10 cellular contexts compared by ENCODE assay signal in the genomic region with DNA sequence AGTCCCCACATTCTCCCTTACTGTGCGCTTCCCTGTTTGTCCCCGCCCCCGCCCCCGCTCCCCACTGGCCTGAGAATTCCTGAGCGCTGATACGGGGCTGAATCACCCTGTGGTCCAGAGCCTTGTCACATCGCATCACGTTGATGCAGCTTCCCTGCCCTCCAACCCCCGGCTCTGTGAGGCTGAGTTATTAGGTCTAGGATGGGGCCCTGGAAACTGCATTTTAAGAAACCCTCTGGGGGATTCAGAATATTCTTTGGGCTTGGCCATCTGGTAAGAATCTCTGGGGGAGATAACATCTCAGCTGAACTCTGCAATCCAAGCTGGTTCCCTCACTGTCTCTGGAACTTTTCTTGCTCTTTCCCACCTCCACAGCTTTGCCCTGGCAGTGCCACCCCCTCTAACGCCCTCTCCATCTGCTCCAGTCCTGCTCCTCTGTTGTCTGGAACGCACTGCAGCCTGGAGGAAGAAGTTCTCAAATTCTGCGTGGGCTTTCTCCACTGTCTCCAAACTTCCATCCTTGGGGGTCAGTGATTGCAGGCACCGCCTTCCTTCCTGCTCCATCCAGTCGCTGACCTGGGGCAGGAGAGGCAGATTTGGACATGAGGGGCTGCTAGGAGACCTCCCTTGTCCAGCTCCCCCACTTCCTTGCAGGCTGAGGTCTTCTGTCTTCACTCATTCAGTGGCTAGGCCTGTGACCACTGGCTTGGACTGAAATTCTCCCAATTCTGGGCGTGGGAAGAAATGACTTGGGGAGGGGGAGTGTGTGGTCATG. TPM values are rescaled to one million over a fixed set of nuclear protein-coding genes. Genes with fewer than 3 reads are reported as not detected.
DNase-seq lines count a peak whose midpoint lies in the region; ATAC-seq and TF ChIP-seq lines count a peak whose summit lies in the region.
"Had no signal": no experiment of that assay in that cellular context is flagged by ENCODE, and none has a peak within 500 bp of the region (broad histone marks: within the 10 kb centered on the region; RNA-seq: fewer than 3 reads in every experiment).

No MANE protein-coding gene starts in this region.

- in situ Hi-C loops in Caki2 (cut with HindIII; ENCODE audit: low pct_unique_long_range_greater_than_20kb, low sequenced_read_pairs): no loop called here
- in situ Hi-C loops in Panc1 (cut with HindIII; ENCODE audit: low pct_unique_long_range_greater_than_20kb, low sequenced_read_pairs): no loop called here

- BruUV-seq in Panc1 (replicated peaks; lab: Mats Ljungman, UMichigan): no TSS peak

- H3K36me3 ChIP-seq in Panc1 (ENCODE audit: control insufficient read depth, insufficient read depth, low read length): no peaks in the 10 kb centered on the region
- H3K36me3 ChIP-seq in tibial nerve: peaks cover 0 to 40% (median 0%) of the 10 kb centered on the region in 3 donors

- POLR2A ChIA-PET in Panc1 (lab: Charles Lee): no interaction called here

- ATAC-seq in Panc1: peak; percentile 76
- no peak for ATAC-seq in HG03354 (IDR thresholded peaks at IDR 0.05; ENCODE audit: poor library complexity, severe bottlenecking, unreplicated experiment)
- no peak for ATAC-seq in HG02938 (IDR thresholded peaks at IDR 0.05; ENCODE audit: unreplicated experiment)
- no peak for ATAC-seq in HG02588 (IDR thresholded peaks at IDR 0.05; ENCODE audit: unreplicated experiment)

- CTCF ChIA-PET in Panc1 (lab: Charles Lee): interaction anchor here (0.5 to 0.9 kb wide), 5 partner anchors 74 to 886 kb away, joined by 3 to 6 read pairs (median 5); no protein-coding TSS in a partner anchor

- DNase-seq in Caki2 (ENCODE audit: low read depth): peak; percentile 72
- no peak for DNase-seq in Panc1 (ENCODE audit: low read depth, low spot score)
- DNase-seq in fibroblast of peridontal ligament (ENCODE audit: extremely low read depth): peak; percentile 98
- DNase-seq in non-pigmented ciliary epithelial cell (ENCODE audit: low read depth): peak; percentile 92
- no peak for DNase-seq in tibial nerve (ENCODE audit: low spot score in 2 of 2)
- DNase-seq: activated CD4-positive, alpha-beta T cell treated with anti-CD3 and anti-CD28 coated beads for 4 hours; NCI-H187 treated with DMSO at 0.1 percent for 48 hours had no signal

- H3K9me3 ChIP-seq in Panc1 (ENCODE audit: control insufficient read depth, insufficient read depth, low read depth, low read length) (no peaks in the 10 kb centered on the region), tibial nerve (no peaks in the 10 kb centered on the region)

- H3K27me3 ChIP-seq in Panc1 (ENCODE audit: control insufficient read depth, insufficient read depth, low read length) (no peaks in the 10 kb centered on the region), tibial nerve (no peaks in the 10 kb centered on the region)

- no peak for TF ChIP-seq EP300 in tibial nerve (IDR thresholded peaks at IDR 0.05)

- WGBS in tibial nerve, 2 donors: 46 to 49% methylated on average over 14 to 15 of the region's 15 CpGs

- no peak overlapping the region for H3K27ac ChIP-seq in Panc1 (ENCODE audit: low read length)
- peak overlapping the region in 2 of 4 donors; percentile 38 to 55 for H3K27ac ChIP-seq in tibial nerve

- H3K4me3 ChIP-seq in Panc1 (ENCODE audit: low read depth in 2 of 2, low read length in 2 of 2) (no peak overlapping the region), tibial nerve (no peak overlapping the region)

- TF ChIP-seq POLR2A in tibial nerve (IDR thresholded peaks at IDR 0.05): no peak

- H3K4me1 ChIP-seq in Panc1 (ENCODE audit: control insufficient read depth, insufficient read depth, low read length) (peaks cover 12% of the 10 kb centered on the region), tibial nerve (peaks cover 0 to 23% (median 0%) of the 10 kb centered on the region in 4 donors)

- TF ChIP-seq CTCF in Panc1 (IDR thresholded peaks at IDR 0.05) (no peak), tibial nerve (IDR thresholded peaks at IDR 0.05) (no peak)

- intact Hi-C loops in Panc1 (cut with micrococcal nuclease; ENCODE audit: unreplicated experiment): no loop called here

RNA-seq across cellular contexts. Expression of a gene that starts 42.6 kb away (rescaled TPM):
- 0.20 TPM in 1 of 2 replicates, not detected in the other for total RNA-seq in Caki2 (2014; rRNA removed; shearing (Covaris generic); ENCODE audit: low replicate concordance)
- total RNA-seq in Panc1 (2021; ENCODE audit: unreplicated experiment): 0.08 TPM
- polyA plus RNA-seq in Panc1 (2012; ENCODE audit: insufficient read length): 0.21 TPM
- 10 to 100 TPM; 12.0 to 36.3 (median 23.1) TPM for total RNA-seq in tibial nerve

RNA-seq across cellular contexts. Expression of a gene that starts 52.9 kb away (rescaled TPM):
- 144 and 178 TPM in 2 replicates for total RNA-seq in Caki2 (2014; rRNA removed; shearing (Covaris generic); ENCODE audit: low replicate concordance)
- total RNA-seq in Panc1 (2021; ENCODE audit: unreplicated experiment) (113 TPM), tibial nerve (10 to 100 TPM; 17.0 to 87.6 (median 55.8) TPM)
- 205 TPM for polyA plus RNA-seq in Panc1 (2012; ENCODE audit: insufficient read length)

Comparison
In these comparisons a context has a peak if more than half of its experiments do, and no peak if none do; other contexts are left out.
1. DNase-seq: peak in Caki2 (single experiment), fibroblast of peridontal ligament (single experiment) and non-pigmented ciliary epithelial cell (single experiment); none in Panc1 (single experiment) and tibial nerve (0 of 2).
2. RNA of a gene that starts 42.6 kb away (total RNA-seq): 12.0 to 36.3 TPM in tibial nerve; 0.20 TPM in Caki2 and 0.08 TPM in Panc1 (single experiment); every median in the first group is over 10 times any median in the second.